2 cellular contexts compared by ENCODE assay signal in genomic region chr7:99825451-99825850, GRCh38.
TF ChIP-seq lines count a peak whose summit lies in the region.

No MANE protein-coding gene starts in this region.

TF ChIP-seq in liver, 16 proteins besides CTCF, POLR2A, EP300 and RAD21:
- TF ChIP-seq JUND (IDR thresholded peaks at IDR 0.05) (no peak), HNF4A (conservative IDR thresholded peaks at IDR 0.05) (no peak), GABPA (IDR thresholded peaks at IDR 0.05 in 1 of 2, conservative IDR thresholded peaks at IDR 0.05 in 1 of 2) (no peak), EGR1 (IDR thresholded peaks at IDR 0.05; ENCODE audit: low read depth in 2 of 2) (no peak), FOXA2 (IDR thresholded peaks at IDR 0.05) (no peak), MAX (IDR thresholded peaks at IDR 0.05) (no peak), YY1 (IDR thresholded peaks at IDR 0.05) (no peak), FOXA1 (IDR thresholded peaks at IDR 0.05) (no peak), RXRA (IDR thresholded peaks at IDR 0.05) (no peak), SP1 (IDR thresholded peaks at IDR 0.05) (no peak), HNF4G (IDR thresholded peaks at IDR 0.05) (no peak), NR2F2 (IDR thresholded peaks at IDR 0.05) (no peak)
- TF ChIP-seq, protein P1, sequence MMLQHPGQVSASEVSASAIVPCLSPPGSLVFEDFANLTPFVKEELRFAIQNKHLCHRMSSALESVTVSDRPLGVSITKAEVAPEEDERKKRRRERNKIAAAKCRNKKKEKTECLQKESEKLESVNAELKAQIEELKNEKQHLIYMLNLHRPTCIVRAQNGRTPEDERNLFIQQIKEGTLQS (IDR thresholded peaks at IDR 0.05) = no peak

TF ChIP-seq in HepG2, 621 proteins besides CTCF, POLR2A, EP300 and RAD21:
- TF ChIP-seq, protein P2, sequence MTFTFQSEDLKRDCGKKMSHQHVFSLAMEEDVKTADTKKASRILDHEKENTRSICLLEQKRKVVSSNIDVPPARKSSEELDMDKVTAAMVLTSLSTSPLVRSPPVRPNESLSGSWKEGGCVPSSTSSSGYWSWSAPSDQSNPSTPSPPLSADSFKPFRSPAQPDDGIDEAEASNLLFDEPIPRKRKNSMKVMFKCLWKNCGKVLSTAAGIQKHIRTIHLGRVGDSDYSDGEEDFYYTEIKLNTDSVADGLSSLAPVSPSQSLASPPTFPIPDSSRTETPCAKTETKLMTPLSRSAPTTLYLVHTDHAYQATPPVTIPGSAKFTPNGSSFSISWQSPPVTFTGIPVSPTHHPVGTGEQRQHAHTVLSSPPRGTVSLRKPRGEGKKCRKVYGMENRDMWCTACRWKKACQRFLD (CRISPR knock-in tag; IDR thresholded peaks at IDR 0.05; ENCODE audit: borderline replicate concordance) = no peak
- TF ChIP-seq CBX1 (IDR thresholded peaks at IDR 0.05; ENCODE audit: low read depth) (no peak), ISX (CRISPR knock-in tag; conservative IDR thresholded peaks at IDR 0.05) (no peak), NR2F1 (CRISPR knock-in tag; IDR thresholded peaks at IDR 0.05) (no peak), RBFOX2 (IDR thresholded peaks at IDR 0.05; ENCODE audit: low read depth, low read length) (no peak), ZBTB37 (CRISPR knock-in tag; IDR thresholded peaks at IDR 0.05) (no peak), CEBPB (IDR thresholded peaks at IDR 0.05; ENCODE audit: borderline replicate concordance, low read depth, low read length) (no peak), GMEB1 (CRISPR knock-in tag; IDR thresholded peaks at IDR 0.05; ENCODE audit: borderline replicate concordance) (no peak), ZNF775 (CRISPR knock-in tag; IDR thresholded peaks at IDR 0.05; ENCODE audit: borderline replicate concordance) (no peak), CSRNP2 (CRISPR knock-in tag; conservative IDR thresholded peaks at IDR 0.05; ENCODE audit: low read depth) (no peak), YEATS2 (CRISPR knock-in tag; IDR thresholded peaks at IDR 0.05; ENCODE audit: borderline replicate concordance) (no peak), ZNF331 (CRISPR knock-in tag; IDR thresholded peaks at IDR 0.05) (no peak), SOX13 (IDR thresholded peaks at IDR 0.05) (no peak), SOX13 (CRISPR knock-in tag; conservative IDR thresholded peaks at IDR 0.05 in 1 of 2, IDR thresholded peaks at IDR 0.05 in 1 of 2) (no peak)
- TF ChIP-seq, protein P3, sequence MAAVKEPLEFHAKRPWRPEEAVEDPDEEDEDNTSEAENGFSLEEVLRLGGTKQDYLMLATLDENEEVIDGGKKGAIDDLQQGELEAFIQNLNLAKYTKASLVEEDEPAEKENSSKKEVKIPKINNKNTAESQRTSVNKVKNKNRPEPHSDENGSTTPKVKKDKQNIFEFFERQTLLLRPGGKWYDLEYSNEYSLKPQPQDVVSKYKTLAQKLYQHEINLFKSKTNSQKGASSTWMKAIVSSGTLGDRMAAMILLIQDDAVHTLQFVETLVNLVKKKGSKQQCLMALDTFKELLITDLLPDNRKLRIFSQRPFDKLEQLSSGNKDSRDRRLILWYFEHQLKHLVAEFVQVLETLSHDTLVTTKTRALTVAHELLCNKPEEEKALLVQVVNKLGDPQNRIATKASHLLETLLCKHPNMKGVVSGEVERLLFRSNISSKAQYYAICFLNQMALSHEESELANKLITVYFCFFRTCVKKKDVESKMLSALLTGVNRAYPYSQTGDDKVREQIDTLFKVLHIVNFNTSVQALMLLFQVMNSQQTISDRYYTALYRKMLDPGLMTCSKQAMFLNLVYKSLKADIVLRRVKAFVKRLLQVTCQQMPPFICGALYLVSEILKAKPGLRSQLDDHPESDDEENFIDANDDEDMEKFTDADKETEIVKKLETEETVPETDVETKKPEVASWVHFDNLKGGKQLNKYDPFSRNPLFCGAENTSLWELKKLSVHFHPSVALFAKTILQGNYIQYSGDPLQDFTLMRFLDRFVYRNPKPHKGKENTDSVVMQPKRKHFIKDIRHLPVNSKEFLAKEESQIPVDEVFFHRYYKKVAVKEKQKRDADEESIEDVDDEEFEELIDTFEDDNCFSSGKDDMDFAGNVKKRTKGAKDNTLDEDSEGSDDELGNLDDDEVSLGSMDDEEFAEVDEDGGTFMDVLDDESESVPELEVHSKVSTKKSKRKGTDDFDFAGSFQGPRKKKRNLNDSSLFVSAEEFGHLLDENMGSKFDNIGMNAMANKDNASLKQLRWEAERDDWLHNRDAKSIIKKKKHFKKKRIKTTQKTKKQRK (IDR thresholded peaks at IDR 0.05; ENCODE audit: low read length) = no peak
